1 cellular context compared by ENCODE assay signal in the genomic region with DNA sequence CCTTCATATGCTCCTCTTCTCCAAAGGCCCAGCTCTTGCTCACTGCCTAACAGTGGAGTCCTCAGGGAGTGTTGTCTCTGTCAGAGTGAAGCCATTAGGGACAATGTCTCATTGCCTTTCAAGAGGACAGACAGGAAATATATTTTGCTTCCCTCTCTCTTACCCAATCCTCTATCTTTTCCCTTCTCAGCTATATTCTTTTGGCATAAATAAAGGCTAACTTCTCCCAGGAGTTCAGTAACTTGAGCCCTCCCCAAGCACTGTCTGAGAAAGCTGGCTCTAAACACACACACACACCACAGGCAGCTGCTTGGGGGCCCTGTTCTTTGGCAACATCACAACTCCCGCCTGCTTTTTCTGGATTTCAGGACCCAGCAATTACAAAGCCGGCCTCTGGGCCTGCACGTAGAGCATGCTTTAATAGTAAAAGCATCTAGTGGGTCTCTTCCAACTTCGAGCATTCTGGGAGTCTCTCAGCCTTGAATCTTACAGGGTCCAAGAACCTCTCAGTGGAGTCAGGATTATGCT.
TF ChIP-seq lines count a peak whose summit lies in the region.

No MANE protein-coding gene starts in this region.

TF ChIP-seq in HepG2, 621 proteins besides CTCF, POLR2A, EP300 and RAD21 (continued from another document):
- TF ChIP-seq, protein P1, sequence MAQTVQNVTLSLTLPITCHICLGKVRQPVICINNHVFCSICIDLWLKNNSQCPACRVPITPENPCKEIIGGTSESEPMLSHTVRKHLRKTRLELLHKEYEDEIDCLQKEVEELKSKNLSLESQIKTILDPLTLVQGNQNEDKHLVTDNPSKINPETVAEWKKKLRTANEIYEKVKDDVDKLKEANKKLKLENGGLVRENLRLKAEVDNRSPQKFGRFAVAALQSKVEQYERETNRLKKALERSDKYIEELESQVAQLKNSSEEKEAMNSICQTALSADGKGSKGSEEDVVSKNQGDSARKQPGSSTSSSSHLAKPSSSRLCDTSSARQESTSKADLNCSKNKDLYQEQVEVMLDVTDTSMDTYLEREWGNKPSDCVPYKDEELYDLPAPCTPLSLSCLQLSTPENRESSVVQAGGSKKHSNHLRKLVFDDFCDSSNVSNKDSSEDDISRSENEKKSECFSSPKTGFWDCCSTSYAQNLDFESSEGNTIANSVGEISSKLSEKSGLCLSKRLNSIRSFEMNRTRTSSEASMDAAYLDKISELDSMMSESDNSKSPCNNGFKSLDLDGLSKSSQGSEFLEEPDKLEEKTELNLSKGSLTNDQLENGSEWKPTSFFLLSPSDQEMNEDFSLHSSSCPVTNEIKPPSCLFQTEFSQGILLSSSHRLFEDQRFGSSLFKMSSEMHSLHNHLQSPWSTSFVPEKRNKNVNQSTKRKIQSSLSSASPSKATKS (CRISPR knock-in tag; IDR thresholded peaks at IDR 0.05): no peak
- TF ChIP-seq NFE2L2 (IDR thresholded peaks at IDR 0.05; ENCODE audit: low read length) (no peak), CBX2 (IDR thresholded peaks at IDR 0.05; ENCODE audit: low read depth, low read length) (no peak), CBX2 (CRISPR knock-in tag; IDR thresholded peaks at IDR 0.05; ENCODE audit: low read depth) (no peak)
